In genomic region chr10:30183076-30183402, GRCh38 we compare ENCODE assay signal across 3 cellular contexts.
A peak's percentile ranks its signal among the peaks of the same experiment; 100 is the strongest.
TF ChIP-seq lines count a peak whose summit lies in the region.

No MANE protein-coding gene starts in this region.

TF ChIP-seq in SK-N-SH, 30 proteins besides CTCF, POLR2A, EP300 and RAD21:
- TF ChIP-seq NRF1 (IDR thresholded peaks at IDR 0.05; ENCODE audit: low read depth, low read length) = no peak
- TF ChIP-seq GABPA (IDR thresholded peaks at IDR 0.05; ENCODE audit: low read depth) = no peak
- TF ChIP-seq RCOR1 (IDR thresholded peaks at IDR 0.05; ENCODE audit: low read length) = no peak
- 0 out of 2 replicates have a peak, but pooled peaks have one; percentile 1 for TF ChIP-seq NFIC (IDR thresholded peaks at IDR 0.05; ENCODE audit: borderline replicate concordance)

TF ChIP-seq in SK-N-SH treated with all-trans-retinoic acid at 6 μM for 48 hours, 23 proteins besides CTCF, POLR2A, EP300 and RAD21:
- TF ChIP-seq ZFP30 (CRISPR knock-in tag; IDR thresholded peaks at IDR 0.05) = no peak

TF ChIP-seq in endothelial cell of umbilical vein, 7 proteins besides CTCF, POLR2A, EP300 and RAD21:
- TF ChIP-seq JUN (IDR thresholded peaks at IDR 0.05; ENCODE audit: borderline replicate concordance, insufficient read depth, insufficient read length, low read depth) (no peak), POLR2AphosphoS5 (IDR thresholded peaks at IDR 0.05; ENCODE audit: insufficient read depth, low read depth, low read length) (no peak), EZH2 (IDR thresholded peaks at IDR 0.05; ENCODE audit: borderline replicate concordance, low read depth, low read length, severe bottlenecking) (no peak), MYC (IDR thresholded peaks at IDR 0.05; ENCODE audit: low read depth, low read length) (no peak), FOS (IDR thresholded peaks at IDR 0.05; ENCODE audit: borderline replicate concordance, insufficient read depth, low read length) (no peak), MAX (IDR thresholded peaks at IDR 0.05; ENCODE audit: insufficient read depth, insufficient read length) (no peak)
TF ChIP-seq in endothelial cell of umbilical vein: peak in this region for 0.
